14 cellular contexts compared by ENCODE assay signal in genomic region chr3:127632441-127632840, GRCh38.
"Had no signal": no experiment of that assay in that cellular context is flagged by ENCODE, and none has a peak within 500 bp of the region (broad histone marks: within the 10 kb centered on the region; RNA-seq: fewer than 3 reads in every experiment).

No MANE protein-coding gene starts in this region.

- ATAC-seq: activated CD8-positive, alpha-beta T cell treated with anti-CD3 and anti-CD28 coated beads, Interleukin-2, amount 10 ng/mL, durations not matched to agents 7 days and 5 days; activated T-helper 17 cell treated with anti-CD3 and anti-CD28 coated beads, Interleukin-2, amount 50 U/mL, for 72 hours; right cardiac atrium had no signal

- H3K4me2 ChIP-seq: smooth muscle cell had no signal

- H3K27me3 ChIP-seq: thyroid gland had no signal

- H3K4me3 ChIP-seq: smooth muscle cell, thyroid gland, uterus had no signal

- H3K9me3 ChIP-seq: neutrophil, thyroid gland, uterus had no signal

- H3K36me3 ChIP-seq: neutrophil, thyroid gland, uterus had no signal

- H3K27ac ChIP-seq: neutrophil, thyroid gland, uterus, VCaP had no signal

- DNase-seq: activated CD4-positive, alpha-beta T cell treated with anti-CD3 and anti-CD28 coated beads for 4 hours; activated CD8-positive, alpha-beta memory T cell treated with anti-CD3 and anti-CD28 coated beads, Interleukin-2, amount 50 U/mL, for 48 hours; activated CD8-positive, alpha-beta T cell treated with anti-CD3 and anti-CD28 coated beads, Interleukin-2, amount 10 ng/mL, durations not matched to agents 7 days and 5 days; activated naive CD4-positive, alpha-beta T cell treated with anti-CD3 and anti-CD28 coated beads for 36 hours; central memory CD4-positive, alpha-beta T cell; hippocampal formation; kidney glomerular epithelial cell; right cardiac atrium; uterus had no signal
